ENCODE assay signal across 8 cellular contexts in the genomic region with DNA sequence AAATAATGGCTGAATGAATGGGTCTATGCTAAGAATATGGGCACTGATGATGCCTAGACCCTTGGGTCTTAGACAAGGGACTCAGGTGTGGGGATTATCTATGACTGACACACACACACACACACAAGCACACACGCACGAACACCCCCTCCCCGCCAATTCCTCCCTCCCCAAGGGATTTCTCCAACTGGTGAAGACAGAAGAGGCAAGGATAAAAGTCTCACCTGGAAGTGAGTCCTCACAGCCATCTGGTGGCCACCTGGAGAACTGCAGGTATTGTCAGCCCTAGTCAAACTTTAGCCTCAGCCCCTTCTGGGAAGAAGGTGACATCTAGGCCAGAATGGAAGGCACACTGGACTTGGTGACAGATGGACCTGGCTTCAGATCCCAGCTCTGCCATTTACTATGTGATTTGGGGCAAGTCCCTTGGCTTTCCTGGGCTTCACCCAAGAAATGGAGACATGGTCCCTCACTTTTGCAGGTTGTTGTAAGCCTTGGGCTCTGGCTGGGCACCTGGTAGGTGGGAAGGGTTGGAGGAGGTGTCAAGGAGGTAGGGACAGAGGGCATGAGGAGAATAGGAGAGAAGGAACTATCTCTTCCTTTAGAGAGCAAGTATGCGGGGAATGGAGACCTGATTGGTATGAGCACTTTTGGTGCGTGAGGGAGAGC. TPM values are rescaled to one million over a fixed set of nuclear protein-coding genes. Genes with fewer than 3 reads are reported as not detected.
DNase-seq lines count a peak whose midpoint lies in the region; ATAC-seq and TF ChIP-seq lines count a peak whose summit lies in the region.

No MANE protein-coding gene starts in this region.

- in situ Hi-C loops in T47D (cut with HindIII; ENCODE audit: low pct_unique_long_range_greater_than_20kb, low sequenced_read_pairs), result no loop called here

- TF ChIP-seq RAD21 in liver (IDR thresholded peaks at IDR 0.05), result peak; percentile 85 to 90

- H3K4me3 ChIP-seq in NB4 (ENCODE audit: low read depth, low read length) (no peak overlapping the region), liver (ENCODE audit: low read depth in 1 of 3, low read length in 3 of 3) (no peak overlapping the region)

- DNase-seq in GDM1 (lab: John Stamatoyannopoulos, UW) (peak; percentile 15), NB4 (ENCODE audit: low read depth) (peak; percentile 65), UCSD-AML1 (lab: John Stamatoyannopoulos, UW; ENCODE audit: unreplicated experiment) (peak; percentile 54), T47D (ENCODE audit: low read depth in 1 of 2, low spot score in 1 of 2) (peak; percentile 50 to 79)
- DNase-seq in stimulated activated CD8-positive, alpha-beta memory T cell treated with anti-CD3 and anti-CD28 coated beads, Interleukin-2, amount 100 ng/mL, for 1 hour (ENCODE audit: low read depth in 2 of 2), result peak; percentile 58 to 59

- TF ChIP-seq CTCF in NB4 (IDR thresholded peaks at IDR 0.05; ENCODE audit: low read depth, low read length), result peak; percentile 90
- TF ChIP-seq CTCF in liver (IDR thresholded peaks at IDR 0.05; ENCODE audit: low read depth, low read length, missing input control), result peak; percentile 88

- no peaks in the 10 kb centered on the region for H3K27me3 ChIP-seq in liver (ENCODE audit: control insufficient read depth in 4 of 4, insufficient read depth in 4 of 4, low read length in 3 of 4)

- H3K27ac ChIP-seq in liver (ENCODE audit: low read depth in 1 of 2, low read length in 2 of 2), result no peak overlapping the region

- ATAC-seq in HG03108 (IDR thresholded peaks at IDR 0.05; ENCODE audit: unreplicated experiment) (no peak), GM18873 (IDR thresholded peaks at IDR 0.05; ENCODE audit: low FRiP score, unreplicated experiment) (no peak)

- H3K4me1 ChIP-seq in liver (ENCODE audit: control insufficient read depth in 4 of 4, insufficient read depth in 4 of 4, low read length in 3 of 4), result peaks cover 5 to 12% (median 8%) of the 10 kb centered on the region in 4 donors

- H3K36me3 ChIP-seq in liver (ENCODE audit: control insufficient read depth in 4 of 4, insufficient read depth in 3 of 4, low read depth in 1 of 4, low read length in 3 of 4), result no peaks in the 10 kb centered on the region

- H3K9me3 ChIP-seq in liver (ENCODE audit: control insufficient read depth in 4 of 4, low read length in 3 of 4), result no peaks in the 10 kb centered on the region

- no peak for TF ChIP-seq POLR2A in NB4 (IDR thresholded peaks at IDR 0.05; ENCODE audit: extremely low read depth, insufficient read length)

- no peak overlapping the region for H3K9ac ChIP-seq in liver (ENCODE audit: low read depth in 1 of 2, low read length in 2 of 2)

- WGBS in liver, result 43% methylated on average over 5 of the region's 5 CpGs

TF ChIP-seq in liver, 16 proteins besides CTCF, POLR2A, EP300 and RAD21:
- TF ChIP-seq FOXA2 (IDR thresholded peaks at IDR 0.05) (no peak), HNF4A (conservative IDR thresholded peaks at IDR 0.05) (peak in 1 of 2 donors; percentile 6)

RNA-seq across cellular contexts. Expression of gene GPR3, which starts 4.0 kb away (rescaled TPM):
- total RNA-seq in liver, result under 1 TPM in 1 of 2 donors, not detected in 1; under 0.01 TPM
- polyA plus RNA-seq in liver, result under 1 TPM in 1 of 2 donors, not detected in 1; 0.30 TPM

RNA-seq across cellular contexts. Expression of gene CD164L2, which starts 5.3 kb away (rescaled TPM):
- not detected for total RNA-seq in liver
- not detected for polyA plus RNA-seq in liver

RNA-seq across cellular contexts. Expression of gene FCN3, which starts 13.8 kb away (rescaled TPM):
- total RNA-seq in liver, result 100 to 1,000 TPM in 1 of 2 donors, 10 to 100 TPM in 1; 87.3 to 146 TPM
- 100 to 1,000 TPM; 127 to 310 TPM for polyA plus RNA-seq in liver

RNA-seq across cellular contexts. Expression of gene MAP3K6, which starts 21.7 kb away (rescaled TPM):
- total RNA-seq in liver, result 1 to 10 TPM; 1.3 to 8.3 TPM
- 1 to 10 TPM; 3.4 to 4.6 TPM for polyA plus RNA-seq in liver

RNA-seq across cellular contexts. Expression of gene SYTL1, which starts 46.6 kb away (rescaled TPM):
- 1 to 10 TPM; 1.9 to 3.9 TPM for total RNA-seq in liver
- polyA plus RNA-seq in liver, result under 1 TPM; 0.73 to 0.93 TPM

Comparison
In these comparisons a context has a peak if more than half of its experiments do, and no peak if none do; other contexts are left out.
1. DNase-seq: peak in every context shown above with its lines; median percentile 65 in NB4; 64 in T47D; 58 in stimulated activated CD8-positive, alpha-beta memory T cell treated with anti-CD3 and anti-CD28 coated beads, Interleukin-2, amount 100 ng/mL, for 1 hour; 54 in UCSD-AML1; 15 in GDM1.